ENCODE assay signal across 1 cellular context in genomic region chr17:2797632-2798031, GRCh38.
TF ChIP-seq lines count a peak whose summit lies in the region.

No MANE protein-coding gene starts in this region.

TF ChIP-seq in H1, 55 proteins besides CTCF, POLR2A, EP300 and RAD21:
- no peak for TF ChIP-seq CREB1 (IDR thresholded peaks at IDR 0.05)
- TF ChIP-seq RBBP5 (IDR thresholded peaks at IDR 0.05; ENCODE audit: borderline replicate concordance, low read depth, low read length): no peak
- no peak for TF ChIP-seq KDM5A (IDR thresholded peaks at IDR 0.05; ENCODE audit: low read length)
- no peak for TF ChIP-seq BRCA1 (IDR thresholded peaks at IDR 0.05; ENCODE audit: low read depth, low read length)
- no peak for TF ChIP-seq ATF3 (IDR thresholded peaks at IDR 0.05; ENCODE audit: insufficient read depth, low read depth, low read length)
